ENCODE assay signal across 12 cellular contexts in genomic region chr7:44289341-44290249, GRCh38. TPM values are rescaled to one million over a fixed set of nuclear protein-coding genes. Genes with fewer than 3 reads are reported as not detected.
DNase-seq lines count a peak whose midpoint lies in the region; ATAC-seq and TF ChIP-seq lines count a peak whose summit lies in the region.
"Had no signal": no experiment of that assay in that cellular context is flagged by ENCODE, and none has a peak within 500 bp of the region (broad histone marks: within the 10 kb centered on the region; RNA-seq: fewer than 3 reads in every experiment).

No MANE protein-coding gene starts in this region.

- H3K9me3 ChIP-seq in ascending aorta = no peaks in the 10 kb centered on the region
- H3K9me3 ChIP-seq in thoracic aorta = no peaks in the 10 kb centered on the region
- H3K9me3 ChIP-seq: colonic mucosa had no signal

- H3K4me3 ChIP-seq in ascending aorta (no peak overlapping the region), thoracic aorta (no peak overlapping the region), foreskin fibroblast (ENCODE audit: low read depth in 1 of 2, low read length in 2 of 2) (no peak overlapping the region)
- H3K4me3 ChIP-seq: colonic mucosa had no signal

- H3K4me1 Mint-ChIP-seq in activated CD4-positive, alpha-beta memory T cell treated with anti-CD3 and anti-CD28 coated beads for 36 hours (ENCODE audit: low read depth) = no peaks in the 10 kb centered on the region
- H3K4me1 Mint-ChIP-seq in activated CD4-positive, alpha-beta memory T cell treated with anti-CD3 and anti-CD28 coated beads, Interleukin-2, amount 10 ng/mL, durations not matched to agents 7 days and 5 days = no peaks in the 10 kb centered on the region

- H3K9me3 Mint-ChIP-seq in activated CD4-positive, alpha-beta memory T cell treated with anti-CD3 and anti-CD28 coated beads for 36 hours = no peaks in the 10 kb centered on the region
- no peaks in the 10 kb centered on the region for H3K9me3 Mint-ChIP-seq in activated CD4-positive, alpha-beta memory T cell treated with anti-CD3 and anti-CD28 coated beads, Interleukin-2, amount 10 ng/mL, durations not matched to agents 7 days and 5 days

- H3K36me3 Mint-ChIP-seq in activated CD4-positive, alpha-beta memory T cell treated with anti-CD3 and anti-CD28 coated beads for 36 hours = no peaks in the 10 kb centered on the region
- H3K36me3 Mint-ChIP-seq in activated CD4-positive, alpha-beta memory T cell treated with anti-CD3 and anti-CD28 coated beads, Interleukin-2, amount 10 ng/mL, durations not matched to agents 7 days and 5 days (ENCODE audit: low read depth) = no peaks in the 10 kb centered on the region

- intact Hi-C loops in activated CD4-positive, alpha-beta memory T cell treated with anti-CD3 and anti-CD28 coated beads for 36 hours (cut with micrococcal nuclease) = no loop called here
- intact Hi-C loops in ascending aorta (cut with DNase I) = no loop called here

- H3K27ac ChIP-seq in ascending aorta (no peak overlapping the region), thoracic aorta (no peak overlapping the region)
- H3K27ac ChIP-seq: colonic mucosa had no signal

- no peak overlapping the region for H3K27ac Mint-ChIP-seq in activated CD4-positive, alpha-beta memory T cell treated with anti-CD3 and anti-CD28 coated beads for 36 hours
- H3K27ac Mint-ChIP-seq in activated CD4-positive, alpha-beta memory T cell treated with anti-CD3 and anti-CD28 coated beads, Interleukin-2, amount 10 ng/mL, durations not matched to agents 7 days and 5 days = no peak overlapping the region

- H3K27me3 ChIP-seq in ascending aorta (no peaks in the 10 kb centered on the region), thoracic aorta (replicated peaks; ENCODE audit: insufficient read depth) (no peaks in the 10 kb centered on the region)

- CTCF ChIA-PET in activated CD4-positive, alpha-beta memory T cell treated with anti-CD3 and anti-CD28 coated beads for 36 hours (lab: Charles Lee) = no interaction called here
- CTCF ChIA-PET in activated CD4-positive, alpha-beta memory T cell treated with anti-CD3 and anti-CD28 coated beads, Interleukin-2, amount 10 ng/mL, durations not matched to agents 7 days and 5 days (lab: Charles Lee) = no interaction called here

- TF ChIP-seq CTCF in ascending aorta (IDR thresholded peaks at IDR 0.05) (no peak), thoracic aorta (IDR thresholded peaks at IDR 0.05) (no peak), foreskin fibroblast (IDR thresholded peaks at IDR 0.05; ENCODE audit: low read depth, low read length) (no peak)

- ATAC-seq in left lobe of liver (no peak), thoracic aorta (ENCODE audit: insufficient number of reproducible peaks, low FRiP score, low read depth) (no peak)

- H3K36me3 ChIP-seq in ascending aorta = no peaks in the 10 kb centered on the region
- no peaks in the 10 kb centered on the region for H3K36me3 ChIP-seq in thoracic aorta
- H3K36me3 ChIP-seq: colonic mucosa had no signal

- H3K4me1 ChIP-seq in ascending aorta = peaks cover 0 to 3% of the 10 kb centered on the region in 2 donors
- H3K4me1 ChIP-seq in thoracic aorta (ENCODE audit: control insufficient read depth in 1 of 2, low read depth in 2 of 2) = peaks cover 0 to 9% of the 10 kb centered on the region in 2 donors
- H3K4me1 ChIP-seq: colonic mucosa had no signal

- peaks cover 22% of the 10 kb centered on the region for H3K27me3 Mint-ChIP-seq in activated CD4-positive, alpha-beta memory T cell treated with anti-CD3 and anti-CD28 coated beads for 36 hours
- peaks cover 22% of the 10 kb centered on the region for H3K27me3 Mint-ChIP-seq in activated CD4-positive, alpha-beta memory T cell treated with anti-CD3 and anti-CD28 coated beads, Interleukin-2, amount 10 ng/mL, durations not matched to agents 7 days and 5 days

- DNase-seq in activated CD4-positive, alpha-beta memory T cell treated with anti-CD3 and anti-CD28 coated beads for 36 hours = peak; percentile 5
- no peak for DNase-seq in activated CD4-positive, alpha-beta memory T cell treated with anti-CD3 and anti-CD28 coated beads, Interleukin-2, amount 10 ng/mL, durations not matched to agents 7 days and 5 days
- DNase-seq in ascending aorta (ENCODE audit: low spot score in 2 of 2) = peak; percentile 6 to 59
- DNase-seq in left lobe of liver (ENCODE audit: low spot score) = peak; percentile 40
- peak; percentile 1 for DNase-seq in thoracic aorta (ENCODE audit: low spot score)
- DNase-seq in foreskin fibroblast = no peak
- no peak for DNase-seq in NCI-H345 (lab: John Stamatoyannopoulos, UW)
- DNase-seq in SIG-M5 treated with dmso at 0.1 percent for 504 hours (lab: John Stamatoyannopoulos, UW; ENCODE audit: unreplicated experiment) = no peak
- DNase-seq: colonic mucosa, KBM-7, NCI-H748 treated with DMSO at 0.1 percent for 48 hours, SHP77 treated with DMSO at 0.1 percent for 48 hours had no signal

- POLR2A ChIA-PET in activated CD4-positive, alpha-beta memory T cell treated with anti-CD3 and anti-CD28 coated beads for 36 hours (lab: Charles Lee) = no interaction called here
- POLR2A ChIA-PET in activated CD4-positive, alpha-beta memory T cell treated with anti-CD3 and anti-CD28 coated beads, Interleukin-2, amount 10 ng/mL, durations not matched to agents 7 days and 5 days (lab: Charles Lee) = no interaction called here

- no peak overlapping the region for H3K4me3 Mint-ChIP-seq in activated CD4-positive, alpha-beta memory T cell treated with anti-CD3 and anti-CD28 coated beads for 36 hours
- no peak overlapping the region for H3K4me3 Mint-ChIP-seq in activated CD4-positive, alpha-beta memory T cell treated with anti-CD3 and anti-CD28 coated beads, Interleukin-2, amount 10 ng/mL, durations not matched to agents 7 days and 5 days

RNA-seq across cellular contexts. Expression of gene CAMK2B, which starts 35.8 kb away (rescaled TPM):
- total RNA-seq in activated CD4-positive, alpha-beta memory T cell treated with anti-CD3 and anti-CD28 coated beads for 36 hours = under 1 TPM; 0.46 to 0.76 TPM
- under 1 TPM in 1 of 2 experiments, not detected in 1; 0.10 TPM for total RNA-seq in activated CD4-positive, alpha-beta memory T cell treated with anti-CD3 and anti-CD28 coated beads, Interleukin-2, amount 10 ng/mL, durations not matched to agents 7 days and 5 days
- total RNA-seq in ascending aorta (3.2 TPM), left lobe of liver (5.0 TPM), thoracic aorta (1 to 10 TPM; 1.5 to 2.8 TPM)

Comparison
In these comparisons a context has a peak if more than half of its experiments do, and no peak if none do; other contexts are left out.
1. DNase-seq: peak in activated CD4-positive, alpha-beta memory T cell treated with anti-CD3 and anti-CD28 coated beads for 36 hours (single experiment), ascending aorta (2 of 2), left lobe of liver (single experiment) and thoracic aorta (single experiment); none in activated CD4-positive, alpha-beta memory T cell treated with anti-CD3 and anti-CD28 coated beads, Interleukin-2, amount 10 ng/mL, durations not matched to agents 7 days and 5 days (single experiment), foreskin fibroblast (0 of 2), NCI-H345 (single experiment) and SIG-M5 treated with dmso at 0.1 percent for 504 hours (single experiment).